14 cellular contexts compared by ENCODE assay signal in genomic region chr17:5011928-5012327, GRCh38. TPM values are rescaled to one million over a fixed set of nuclear protein-coding genes. Genes with fewer than 3 reads are reported as not detected.
DNase-seq lines count a peak whose midpoint lies in the region; ATAC-seq, FAIRE-seq and TF ChIP-seq lines count a peak whose summit lies in the region.
"Had no signal": no experiment of that assay in that cellular context is flagged by ENCODE, and none has a peak within 500 bp of the region (broad histone marks: within the 10 kb centered on the region; RNA-seq: fewer than 3 reads in every experiment).

No MANE protein-coding gene starts in this region.

- peaks cover 18 to 26% of the 10 kb centered on the region in 2 donors for H3K36me3 ChIP-seq in small intestine (ENCODE audit: control insufficient read depth in 2 of 2, insufficient read depth in 2 of 2, low read length in 2 of 2)

- peak; percentile 78 for DNase-seq in GM10248 (ENCODE audit: extremely low spot score)
- DNase-seq in activated CD8-positive, alpha-beta T cell treated with anti-CD3 and anti-CD28 coated beads, Interleukin-2, amount 10 ng/mL, durations not matched to agents 7 days and 5 days: no peak
- DNase-seq in foreskin fibroblast: peak; percentile 62 to 65
- DNase-seq in D721Med (ENCODE audit: insufficient read length, low spot score): no peak
- DNase-seq in midbrain (lab: John Stamatoyannopoulos, UW): no peak
- DNase-seq in small intestine: no peak
- DNase-seq: KBM-7, NCI-H2227 treated with DMSO at 0.1 percent for 48 hours, posterior cingulate gyrus had no signal

- no peaks in the 10 kb centered on the region for H3K9me3 Mint-ChIP-seq in activated CD8-positive, alpha-beta T cell treated with anti-CD3 and anti-CD28 coated beads, Interleukin-2, amount 10 ng/mL, durations not matched to agents 7 days and 5 days (ENCODE audit: insufficient read depth)
- H3K9me3 Mint-ChIP-seq: brain had no signal

- peak; percentile 42 for ATAC-seq in GM21825 (IDR thresholded peaks at IDR 0.05; ENCODE audit: unreplicated experiment)
- no peak for ATAC-seq in activated CD8-positive, alpha-beta T cell treated with anti-CD3 and anti-CD28 coated beads, Interleukin-2, amount 10 ng/mL, durations not matched to agents 7 days and 5 days
- no peak for ATAC-seq in HG03280 (IDR thresholded peaks at IDR 0.05; ENCODE audit: unreplicated experiment)
- ATAC-seq: gastroesophageal sphincter had no signal

- H3K9me3 ChIP-seq in small intestine (ENCODE audit: control insufficient read depth, low read depth): no peaks in the 10 kb centered on the region
- H3K9me3 ChIP-seq: gastroesophageal sphincter, tibial nerve had no signal

- CTCF ChIA-PET in GM10248 (lab: Yijun Ruan, JAX): interaction anchor here (0.8 to 1.8 kb wide), 3 partner anchors 23 to 102 kb away, joined by 3 to 7 read pairs (median 3); no protein-coding TSS in a partner anchor
- CTCF ChIA-PET in activated CD8-positive, alpha-beta T cell treated with anti-CD3 and anti-CD28 coated beads, Interleukin-2, amount 10 ng/mL, durations not matched to agents 7 days and 5 days (lab: Charles Lee): no interaction called here

- H3K27ac Mint-ChIP-seq in activated CD8-positive, alpha-beta T cell treated with anti-CD3 and anti-CD28 coated beads, Interleukin-2, amount 10 ng/mL, durations not matched to agents 7 days and 5 days: peak overlapping the region; percentile 1

- no peaks in the 10 kb centered on the region for H3K27me3 ChIP-seq in small intestine (ENCODE audit: control insufficient read depth in 2 of 2, insufficient read depth in 2 of 2, low read length in 2 of 2)
- H3K27me3 ChIP-seq: gastroesophageal sphincter, tibial nerve had no signal

- H3K4me3 Mint-ChIP-seq in activated CD8-positive, alpha-beta T cell treated with anti-CD3 and anti-CD28 coated beads, Interleukin-2, amount 10 ng/mL, durations not matched to agents 7 days and 5 days: no peak overlapping the region
- H3K4me3 Mint-ChIP-seq: brain had no signal

- peaks cover 18% of the 10 kb centered on the region for H3K4me1 Mint-ChIP-seq in activated CD8-positive, alpha-beta T cell treated with anti-CD3 and anti-CD28 coated beads, Interleukin-2, amount 10 ng/mL, durations not matched to agents 7 days and 5 days (ENCODE audit: low read depth)
- H3K4me1 Mint-ChIP-seq: brain had no signal

- FAIRE-seq in D721Med (lab: Jason Lieb, UNC) (no peak), small intestine (lab: Jason Lieb, UNC) (no peak)

- H3K4me1 ChIP-seq in small intestine (ENCODE audit: control insufficient read depth in 2 of 2, insufficient read depth in 1 of 2, low read depth in 1 of 2, low read length in 1 of 2): no peaks in the 10 kb centered on the region
- H3K4me1 ChIP-seq: gastroesophageal sphincter, tibial nerve had no signal

- no peak overlapping the region for H3K4me3 ChIP-seq in foreskin fibroblast (ENCODE audit: low read depth in 1 of 2, low read length in 2 of 2)
- no peak overlapping the region for H3K4me3 ChIP-seq in small intestine (ENCODE audit: low read depth in 1 of 2, low read length in 2 of 2)
- H3K4me3 ChIP-seq: gastroesophageal sphincter, tibial nerve had no signal

- TF ChIP-seq CTCF in GM10248 (IDR thresholded peaks at IDR 0.05; ENCODE audit: control extremely low read depth, extremely low read depth, low read depth, missing control alignments): no peak
- no peak for TF ChIP-seq CTCF in foreskin fibroblast (IDR thresholded peaks at IDR 0.05; ENCODE audit: low read depth, low read length)
- TF ChIP-seq CTCF in D721Med (IDR thresholded peaks at IDR 0.05; ENCODE audit: insufficient read depth, missing control alignments): no peak

- POLR2A ChIA-PET in GM10248 (lab: Yijun Ruan, JAX): interaction anchor here (0.8 kb wide), 1 partner anchor 10 kb away, joined by 3 read pairs; no protein-coding TSS in a partner anchor
- POLR2A ChIA-PET in activated CD8-positive, alpha-beta T cell treated with anti-CD3 and anti-CD28 coated beads, Interleukin-2, amount 10 ng/mL, durations not matched to agents 7 days and 5 days (lab: Charles Lee): no interaction called here

- no peak overlapping the region for H3K27ac ChIP-seq in small intestine (ENCODE audit: low read depth in 1 of 2, low read length in 1 of 2)
- H3K27ac ChIP-seq: gastroesophageal sphincter, tibial nerve had no signal

- H3K27me3 Mint-ChIP-seq in activated CD8-positive, alpha-beta T cell treated with anti-CD3 and anti-CD28 coated beads, Interleukin-2, amount 10 ng/mL, durations not matched to agents 7 days and 5 days (ENCODE audit: low read depth): no peaks in the 10 kb centered on the region
- H3K27me3 Mint-ChIP-seq: brain had no signal

- 73 to 90% (median 80%) methylated on average over 6 of the region's 6 CpGs for WGBS in small intestine, 3 donors

- peaks cover 48% of the 10 kb centered on the region for H3K36me3 Mint-ChIP-seq in activated CD8-positive, alpha-beta T cell treated with anti-CD3 and anti-CD28 coated beads, Interleukin-2, amount 10 ng/mL, durations not matched to agents 7 days and 5 days (ENCODE audit: low read depth)

RNA-seq across cellular contexts. Expression of gene KIF1C, which starts 14.2 kb away (rescaled TPM):
- total RNA-seq in activated CD8-positive, alpha-beta T cell treated with anti-CD3 and anti-CD28 coated beads, Interleukin-2, amount 10 ng/mL, durations not matched to agents 7 days and 5 days: 10 to 100 TPM; 43.6 to 45.3 TPM
- polyA plus RNA-seq in small intestine: 100 to 1,000 TPM in 1 of 3 donors, 10 to 100 TPM in 2; 72.7 to 141 (median 92.4) TPM

RNA-seq across cellular contexts. Expression of gene INCA1, which starts 14.6 kb away (rescaled TPM):
- under 1 TPM; 0.26 to 0.29 TPM for total RNA-seq in activated CD8-positive, alpha-beta T cell treated with anti-CD3 and anti-CD28 coated beads, Interleukin-2, amount 10 ng/mL, durations not matched to agents 7 days and 5 days
- polyA plus RNA-seq in small intestine: 1 to 10 TPM; 2.1 to 4.9 (median 4.0) TPM

RNA-seq across cellular contexts. Expression of gene SLC52A1, which starts 23.3 kb away (rescaled TPM):
- total RNA-seq in activated CD8-positive, alpha-beta T cell treated with anti-CD3 and anti-CD28 coated beads, Interleukin-2, amount 10 ng/mL, durations not matched to agents 7 days and 5 days: under 1 TPM; 0.40 to 0.94 TPM
- polyA plus RNA-seq in small intestine: 10 to 100 TPM; 17.3 to 44.5 (median 41.6) TPM
- total RNA-seq: gastroesophageal sphincter, tibial nerve had no signal

RNA-seq across cellular contexts. Expression of gene CAMTA2, which starts 24.5 kb away (rescaled TPM):
- 10 to 100 TPM; 51.3 to 55.5 TPM for total RNA-seq in activated CD8-positive, alpha-beta T cell treated with anti-CD3 and anti-CD28 coated beads, Interleukin-2, amount 10 ng/mL, durations not matched to agents 7 days and 5 days
- polyA plus RNA-seq in small intestine: 10 to 100 TPM; 47.2 to 93.7 (median 70.0) TPM

RNA-seq across cellular contexts. Expression of gene SPAG7, which starts 44.3 kb away (rescaled TPM):
- total RNA-seq in activated CD8-positive, alpha-beta T cell treated with anti-CD3 and anti-CD28 coated beads, Interleukin-2, amount 10 ng/mL, durations not matched to agents 7 days and 5 days: 10 to 100 TPM; 52.3 to 53.6 TPM
- 100 to 1,000 TPM in 1 of 3 donors, 10 to 100 TPM in 2; 77.6 to 101 (median 82.4) TPM for polyA plus RNA-seq in small intestine

Comparison
In these comparisons a context has a peak if more than half of its experiments do, and no peak if none do; other contexts are left out.
1. DNase-seq: peak in GM10248 (single experiment) and foreskin fibroblast (2 of 2); none in activated CD8-positive, alpha-beta T cell treated with anti-CD3 and anti-CD28 coated beads, Interleukin-2, amount 10 ng/mL, durations not matched to agents 7 days and 5 days (single experiment), D721Med (single experiment), midbrain (single experiment) and small intestine (single experiment).